ENCODE assay signal across 8 cellular contexts in the genomic region with DNA sequence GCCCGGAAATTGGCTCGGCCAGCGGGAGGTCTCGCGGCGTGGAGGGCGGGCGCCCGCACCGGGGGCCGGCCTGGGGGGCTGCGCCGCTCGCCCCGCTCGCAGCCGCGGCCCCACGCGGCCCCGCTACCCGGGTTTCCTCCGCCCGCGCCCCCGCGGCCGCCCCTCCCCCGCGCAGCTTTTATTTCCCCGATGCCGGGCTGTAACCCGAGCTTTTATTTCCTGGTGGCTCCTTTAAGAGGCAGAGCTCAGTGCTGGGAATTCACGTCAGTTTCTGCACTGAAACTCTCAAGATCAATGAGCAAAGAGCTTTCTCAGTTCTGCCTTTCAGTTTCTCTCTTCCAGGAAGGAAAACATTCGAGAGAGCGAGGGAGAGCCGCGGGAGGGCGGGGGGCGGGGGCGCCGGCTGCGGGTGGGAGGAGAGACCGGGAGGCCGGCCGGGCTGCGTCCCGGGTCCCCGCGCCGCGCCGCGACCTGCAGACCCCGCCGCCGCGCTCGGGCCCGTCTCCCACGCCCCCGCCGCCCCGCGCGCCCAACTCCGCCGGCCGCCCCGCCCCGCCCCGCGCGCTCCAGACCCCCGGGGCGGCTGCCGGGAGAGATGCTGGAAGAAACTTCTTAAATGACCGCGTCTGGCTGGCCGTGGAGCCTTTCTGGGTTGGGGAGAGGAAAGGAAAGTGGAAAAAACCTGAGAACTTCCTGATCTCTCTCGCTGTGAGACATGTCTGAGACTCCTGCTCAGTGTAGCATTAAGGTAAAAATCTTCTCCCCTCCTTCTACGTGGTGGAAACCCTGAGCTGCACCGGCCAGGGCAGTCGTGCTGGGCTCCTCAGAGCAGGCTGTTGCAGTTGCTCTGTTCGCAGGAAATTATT. TPM values are rescaled to one million over a fixed set of nuclear protein-coding genes. Genes with fewer than 3 reads are reported as not detected.
DNase-seq lines count a peak whose midpoint lies in the region; TF ChIP-seq lines count a peak whose summit lies in the region.

TSS of gene ETV6 (plus strand) at position 262 of the 866 bp plus-strand sequence. CDS start at position 716, 454 bp downstream.

- H3K9ac ChIP-seq in SK-N-SH = peak within 1 kb of the TSS; percentile 99

- POLR2A ChIA-PET in SK-N-SH (lab: Yijun Ruan, JAX) = interaction anchor here (0.8 to 2.4 kb wide), 8 partner anchors 8 to 708 kb away, joined by 3 to 13 read pairs (median 4); partner anchors contain the start of gene BORCS5

- H4K20me1 ChIP-seq in SK-N-SH (ENCODE audit: insufficient read depth) = peaks cover 19% of the 10 kb centered on the region

- no peaks in the 10 kb centered on the region for H3K27me3 Mint-ChIP-seq in activated naive CD4-positive, alpha-beta T cell treated with anti-CD3 and anti-CD28 coated beads, Interleukin-2, amount 50 U/mL, for 24 hours

- peaks cover 13 to 17% of the 10 kb centered on the region in 2 experiments for H3K4me1 ChIP-seq in SK-N-SH (ENCODE audit: control insufficient read depth in 1 of 2, insufficient read depth in 2 of 2, low read depth in 1 of 2, low read length in 1 of 2)
- peaks cover 22% of the 10 kb centered on the region for H3K4me1 ChIP-seq in testis

- no peak for TF ChIP-seq RAD21 in SK-N-SH (IDR thresholded peaks at IDR 0.05; ENCODE audit: low read length)

- H3K9me3 ChIP-seq in SK-N-SH (no peaks in the 10 kb centered on the region), testis (no peaks in the 10 kb centered on the region)

- TF ChIP-seq CTCF in SK-N-SH (IDR thresholded peaks at IDR 0.05) (no peak), testis (IDR thresholded peaks at IDR 0.05) (no peak)

- H2AFZ ChIP-seq in SK-N-SH (ENCODE audit: low read depth) = peak within 1 kb of the TSS; percentile 94

- no peak for TF ChIP-seq POLR2A in testis (IDR thresholded peaks at IDR 0.05)

- peak within 1 kb of the TSS; percentile 97 for H3K4me3 Mint-ChIP-seq in activated naive CD4-positive, alpha-beta T cell treated with anti-CD3 and anti-CD28 coated beads, Interleukin-2, amount 50 U/mL, for 24 hours

- 1% methylated on average over 9 of the region's 85 CpGs for WGBS in SK-N-SH (ENCODE audit: low lambda C conversion rate)
- WGBS in testis, 2 donors = 0 to 3% methylated on average over 17 to 69 of the region's 85 CpGs

- H3K4me1 Mint-ChIP-seq in activated naive CD4-positive, alpha-beta T cell treated with anti-CD3 and anti-CD28 coated beads, Interleukin-2, amount 50 U/mL, for 24 hours = peaks cover 48% of the 10 kb centered on the region

- no peaks in the 10 kb centered on the region for H3K9me3 Mint-ChIP-seq in activated naive CD4-positive, alpha-beta T cell treated with anti-CD3 and anti-CD28 coated beads, Interleukin-2, amount 50 U/mL, for 24 hours

- peak within 1 kb of the TSS; percentile 99 for H3K27ac Mint-ChIP-seq in activated naive CD4-positive, alpha-beta T cell treated with anti-CD3 and anti-CD28 coated beads, Interleukin-2, amount 50 U/mL, for 24 hours

- no peaks in the 10 kb centered on the region for H3K9me2 ChIP-seq in SK-N-SH

- intact Hi-C loops in testis (cut with DNase I; ENCODE audit: low total_unique reads) = no loop called here

- TF ChIP-seq EP300 in SK-N-SH (IDR thresholded peaks at IDR 0.05; ENCODE audit: borderline replicate concordance in 1 of 2, low read depth in 1 of 2, low read length in 1 of 2) = no peak; a peak in 1 of 4 replicates

- H3F3A ChIP-seq in SK-N-SH (replicated peaks; ENCODE audit: insufficient read depth) = peaks cover 14% of the 10 kb centered on the region

- H3K36me3 Mint-ChIP-seq in activated naive CD4-positive, alpha-beta T cell treated with anti-CD3 and anti-CD28 coated beads, Interleukin-2, amount 50 U/mL, for 24 hours = no peaks in the 10 kb centered on the region

- H3K4me2 ChIP-seq in SK-N-SH = peak within 1 kb of the TSS; percentile 91

- DNase-seq in GDM1 (lab: John Stamatoyannopoulos, UW) (peak; percentile 70), H7 (peak; percentile 88), M059J (ENCODE audit: low read depth) (peak; percentile 92), SK-N-SH (peak; percentile 87), glomerular endothelial cell (ENCODE audit: extremely low read depth, low read depth, low spot score) (no peak), occipital lobe (lab: John Stamatoyannopoulos, UW) (peak; percentile 61), testis (peak; percentile 83)

- H3K79me2 ChIP-seq in SK-N-SH (ENCODE audit: insufficient read depth) = peaks cover 47% of the 10 kb centered on the region

- H3K36me3 ChIP-seq in H7 (replicated peaks; ENCODE audit: control insufficient read depth, insufficient read depth, low read length) (no peaks in the 10 kb centered on the region), SK-N-SH (replicated peaks in 1 of 2; ENCODE audit: control insufficient read depth in 1 of 2, insufficient read depth in 2 of 2, low read length in 1 of 2) (no peaks in the 10 kb centered on the region), testis (ENCODE audit: low read depth, missing control alignments) (no peaks in the 10 kb centered on the region)

- H3K27me3 ChIP-seq in H7 (ENCODE audit: control insufficient read depth, insufficient read depth, low read length) (no peaks in the 10 kb centered on the region), SK-N-SH (ENCODE audit: insufficient read depth) (no peaks in the 10 kb centered on the region), testis (no peaks in the 10 kb centered on the region)

- peak within 1 kb of the TSS; percentile 56 for H3K4me3 ChIP-seq in H7 (ENCODE audit: insufficient read depth, low read depth, low read length)
- peak within 1 kb of the TSS; percentile 88 to 90 for H3K4me3 ChIP-seq in SK-N-SH (ENCODE audit: low read depth in 2 of 2, low read length in 1 of 2)
- peak within 1 kb of the TSS; percentile 79 to 86 for H3K4me3 ChIP-seq in testis

- peak within 1 kb of the TSS; percentile 100 for H3K27ac ChIP-seq in SK-N-SH (ENCODE audit: low read depth in 2 of 2, low read length in 1 of 2)
- peak within 1 kb of the TSS; percentile 93 to 97 for H3K27ac ChIP-seq in testis

- CTCF ChIA-PET in SK-N-SH (lab: Yijun Ruan, JAX) = interaction anchor here (0.7 to 2.1 kb wide), 8 partner anchors 10 to 386 kb away, joined by 3 to 11 read pairs (median 4); no protein-coding TSS in a partner anchor

TF ChIP-seq in SK-N-SH, 30 proteins besides CTCF, POLR2A, EP300 and RAD21:
- TF ChIP-seq CHD2 (IDR thresholded peaks at IDR 0.05; ENCODE audit: low read length, partially characterized antibody) (no peak), FOSL2 (IDR thresholded peaks at IDR 0.05; ENCODE audit: borderline replicate concordance, low read depth) (no peak), RXRA (IDR thresholded peaks at IDR 0.05; ENCODE audit: borderline replicate concordance, low read depth) (no peak), ELF1 (IDR thresholded peaks at IDR 0.05) (0 out of 2 replicates have a peak, but pooled peaks have one; percentile 1), FOXM1 (IDR thresholded peaks at IDR 0.05; ENCODE audit: low read depth) (no peak), JUND (IDR thresholded peaks at IDR 0.05) (no peak), RFX5 (IDR thresholded peaks at IDR 0.05; ENCODE audit: low read length) (no peak), TAF1 (IDR thresholded peaks at IDR 0.05; ENCODE audit: borderline replicate concordance, low read depth, low read length) (peak; percentile 82), POLR2AphosphoS5 (IDR thresholded peaks at IDR 0.05; ENCODE audit: low read depth, low read length) (peak; percentile 20), TEAD4 (IDR thresholded peaks at IDR 0.05; ENCODE audit: borderline replicate concordance, insufficient read depth) (no peak), GABPA (IDR thresholded peaks at IDR 0.05; ENCODE audit: low read depth) (peak; percentile 43; the same call in 1 of the 2 replicates), MEF2A (IDR thresholded peaks at IDR 0.05; ENCODE audit: borderline replicate concordance, low read depth) (no peak; the same call in 1 of the 2 replicates), SMC3 (IDR thresholded peaks at IDR 0.05; ENCODE audit: low read depth, low read length) (no peak; the same call in 1 of the 2 replicates), GATA2 (CRISPR knock-in tag; IDR thresholded peaks at IDR 0.05) (no peak), SIN3A (IDR thresholded peaks at IDR 0.05; ENCODE audit: borderline replicate concordance, low read depth, low read length) (0 out of 2 replicates have a peak, but pooled peaks have one; percentile 43)
- TF ChIP-seq, protein P1, sequence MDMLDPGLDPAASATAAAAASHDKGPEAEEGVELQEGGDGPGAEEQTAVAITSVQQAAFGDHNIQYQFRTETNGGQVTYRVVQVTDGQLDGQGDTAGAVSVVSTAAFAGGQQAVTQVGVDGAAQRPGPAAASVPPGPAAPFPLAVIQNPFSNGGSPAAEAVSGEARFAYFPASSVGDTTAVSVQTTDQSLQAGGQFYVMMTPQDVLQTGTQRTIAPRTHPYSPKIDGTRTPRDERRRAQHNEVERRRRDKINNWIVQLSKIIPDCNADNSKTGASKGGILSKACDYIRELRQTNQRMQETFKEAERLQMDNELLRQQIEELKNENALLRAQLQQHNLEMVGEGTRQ (IDR thresholded peaks at IDR 0.05; ENCODE audit: borderline replicate concordance, low read depth, low read length) = no peak
- TF ChIP-seq, protein P2, sequence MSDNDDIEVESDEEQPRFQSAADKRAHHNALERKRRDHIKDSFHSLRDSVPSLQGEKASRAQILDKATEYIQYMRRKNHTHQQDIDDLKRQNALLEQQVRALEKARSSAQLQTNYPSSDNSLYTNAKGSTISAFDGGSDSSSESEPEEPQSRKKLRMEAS (IDR thresholded peaks at IDR 0.05; ENCODE audit: low read depth) = peak; percentile 36; the same call in 1 of the 2 replicates

RNA-seq across cellular contexts. Expression of gene ETV6, which starts in this region (rescaled TPM):
- total RNA-seq in H7 (2014; rRNA removed; shearing (Covaris generic)) = 5.7 and 6.2 TPM in 2 replicates
- 4.7 and 11.5 TPM in 2 replicates for total RNA-seq in M059J (2014; rRNA removed; shearing (Covaris generic))
- polyA plus RNA-seq in SK-N-SH (2012; rRNA removed) (4.0 and 5.2 TPM in 2 replicates), testis (ENCODE audit: insufficient read depth, low read depth, low replicate concordance) (7.8 TPM)
- polyA plus RNA-seq in SK-N-SH (2012; cell fraction: cytosol; rRNA removed) = 3.2 and 3.9 TPM in 2 replicates
- 15.1 and 20.2 TPM in 2 replicates for polyA plus RNA-seq in SK-N-SH (2012; cell fraction: nucleus; rRNA removed)
- total RNA-seq in glomerular endothelial cell (16.4 and 27.9 TPM in 2 replicates), occipital lobe (3.0 TPM), testis (10 to 100 TPM; 16.3 to 20.9 TPM)
